Comparison of ENCODE assay signal across 17 cellular contexts in genomic region chr15:101210466-101210865, GRCh38. TPM values are rescaled to one million over a fixed set of nuclear protein-coding genes. Genes with fewer than 3 reads are reported as not detected.
DNase-seq lines count a peak whose midpoint lies in the region; ATAC-seq and TF ChIP-seq lines count a peak whose summit lies in the region.
"Had no signal": no experiment of that assay in that cellular context is flagged by ENCODE, and none has a peak within 500 bp of the region (broad histone marks: within the 10 kb centered on the region; RNA-seq: fewer than 3 reads in every experiment).

No MANE protein-coding gene starts in this region.

- H2AK5ac ChIP-seq in mesenchymal stem cell (ENCODE audit: low read length, severe bottlenecking) = no peak overlapping the region

- peaks cover 0 to 1% (median 0%) of the 10 kb centered on the region in 3 donors for H3K27me3 Mint-ChIP-seq in CD14-positive monocyte (ENCODE audit: low read depth in 3 of 3)
- H3K27me3 Mint-ChIP-seq: CD4-positive, alpha-beta memory T cell had no signal

- H3K9ac ChIP-seq in mesenchymal stem cell (ENCODE audit: low read length) = peak overlapping the region; percentile 60

- no peak overlapping the region for H2BK120ac ChIP-seq in mesenchymal stem cell (ENCODE audit: low read depth, low read length)

- H3K18ac ChIP-seq in mesenchymal stem cell (ENCODE audit: low read depth in 1 of 2, low read length in 2 of 2) = no peak overlapping the region

- no peak overlapping the region for H2BK12ac ChIP-seq in mesenchymal stem cell (ENCODE audit: low read length in 2 of 2)

- peaks cover 24 to 31% of the 10 kb centered on the region in 2 donors for H3K36me3 Mint-ChIP-seq in CD14-positive monocyte

- H3K4me1 Mint-ChIP-seq in CD14-positive monocyte = peaks cover 82% of the 10 kb centered on the region

- no peak overlapping the region for H4K91ac ChIP-seq in mesenchymal stem cell (ENCODE audit: low read length)

- H2BK15ac ChIP-seq in mesenchymal stem cell (ENCODE audit: low read depth, poor library complexity, severe bottlenecking) = no peak overlapping the region

- no peak overlapping the region for H3K4me2 ChIP-seq in mesenchymal stem cell (ENCODE audit: low read length, poor library complexity, severe bottlenecking)
- H3K4me2 ChIP-seq: hepatocyte had no signal

- H3K9me3 ChIP-seq in mesenchymal stem cell (ENCODE audit: control insufficient read depth, low read length) = no peaks in the 10 kb centered on the region
- H3K9me3 ChIP-seq in psoas muscle = no peaks in the 10 kb centered on the region
- H3K9me3 ChIP-seq: lower lobe of right lung, pancreas had no signal

- 100% methylated on average over 2 of the region's 2 CpGs for WGBS in mesenchymal stem cell
- 51 to 83% (median 52%) methylated on average over 2 of the region's 2 CpGs for WGBS in psoas muscle, 3 donors

- intact Hi-C loops in CD14-positive monocyte (cut with micrococcal nuclease) (no loop called here), left colon (cut with DNase I, micrococcal nuclease) (no loop called here), psoas muscle (cut with DNase I) (no loop called here)

- DNase-seq in CD14-positive monocyte (ENCODE audit: low spot score) (no peak), Kasumi-1 (lab: John Stamatoyannopoulos, UW) (peak; percentile 22 to 42), amniotic epithelial cell (ENCODE audit: low read depth) (peak; percentile 26), mesenchymal stem cell (no peak), NCI-H446 treated with DMSO at 0.1 percent for 48 hours (lab: John Stamatoyannopoulos, UW) (no peak), left colon (no peak), RKO (ENCODE audit: low spot score) (no peak), psoas muscle (no peak)
- DNase-seq: activated CD8-positive, alpha-beta T cell treated with anti-CD3 and anti-CD28 coated beads, Interleukin-2, amount 10 ng/mL, durations not matched to agents 7 days and 5 days; CD4-positive, alpha-beta memory T cell; lower lobe of right lung; NCI-H1105; NCI-H524; pancreas; stimulated activated CD4-positive, alpha-beta T cell treated with anti-CD3 and anti-CD28 coated beads, Interleukin-1b, Interleukin-23, amount 100 ng/mL, for 48 hours; stimulated activated naive CD4-positive, alpha-beta T cell had no signal

- H3K4me1 ChIP-seq in mesenchymal stem cell (ENCODE audit: control insufficient read depth, insufficient read depth, low read depth, low read length) = peaks cover 5% of the 10 kb centered on the region
- H3K4me1 ChIP-seq in psoas muscle = peaks cover 36% of the 10 kb centered on the region

- H3K36me3 ChIP-seq in mesenchymal stem cell (ENCODE audit: control insufficient read depth in 1 of 2, insufficient read depth in 2 of 2, low read depth in 1 of 2, low read length in 2 of 2) (peaks cover 3 to 12% of the 10 kb centered on the region in 2 experiments), psoas muscle (ENCODE audit: insufficient read depth in 1 of 2, low read depth in 1 of 2) (no peaks in the 10 kb centered on the region)
- H3K36me3 ChIP-seq: lower lobe of right lung, pancreas had no signal

- no peak overlapping the region for H3K23ac ChIP-seq in mesenchymal stem cell (ENCODE audit: low read length in 2 of 2)

- H3K4me3 ChIP-seq in mesenchymal stem cell (ENCODE audit: insufficient read depth in 1 of 2, low read depth in 1 of 2, low read length in 2 of 2) (no peak overlapping the region), psoas muscle (no peak overlapping the region)
- H3K4me3 ChIP-seq: hepatocyte, lower lobe of right lung, pancreas had no signal

- no peak for TF ChIP-seq CTCF in CD14-positive monocyte (IDR thresholded peaks at IDR 0.05)
- TF ChIP-seq CTCF in psoas muscle (IDR thresholded peaks at IDR 0.05) = no peak

- H3K4me3 Mint-ChIP-seq in CD14-positive monocyte = peak overlapping the region in 1 of 2 donors; percentile 28
- H3K4me3 Mint-ChIP-seq: activated CD8-positive, alpha-beta T cell treated with anti-CD3 and anti-CD28 coated beads, Interleukin-2, amount 10 ng/mL, durations not matched to agents 7 days and 5 days; CD4-positive, alpha-beta memory T cell had no signal

- peak overlapping the region; percentile 54 to 100 (median 99) for H3K27ac Mint-ChIP-seq in CD14-positive monocyte
- H3K27ac Mint-ChIP-seq: activated CD8-positive, alpha-beta T cell treated with anti-CD3 and anti-CD28 coated beads, Interleukin-2, amount 10 ng/mL, durations not matched to agents 7 days and 5 days had no signal

- no peak overlapping the region for H3K27ac ChIP-seq in mesenchymal stem cell (ENCODE audit: low read length, poor library complexity, severe bottlenecking)
- no peak overlapping the region for H3K27ac ChIP-seq in psoas muscle
- H3K27ac ChIP-seq: hepatocyte, lower lobe of right lung, pancreas had no signal

- H3K14ac ChIP-seq in mesenchymal stem cell (ENCODE audit: low read length in 2 of 2) = no peak overlapping the region

- H3K9me3 Mint-ChIP-seq in CD14-positive monocyte = peaks cover 0 to 6% (median 0%) of the 10 kb centered on the region in 7 donors
- H3K9me3 Mint-ChIP-seq: CD4-positive, alpha-beta memory T cell had no signal

- ATAC-seq in left colon (no peak), psoas muscle (no peak)
- ATAC-seq: activated CD8-positive, alpha-beta T cell treated with anti-CD3 and anti-CD28 coated beads, Interleukin-2, amount 10 ng/mL, durations not matched to agents 7 days and 5 days; lower lobe of right lung; pancreas had no signal

- H3K4ac ChIP-seq in mesenchymal stem cell (ENCODE audit: low read depth in 1 of 2, low read length in 2 of 2) = no peak overlapping the region

- no peak overlapping the region for H4K8ac ChIP-seq in mesenchymal stem cell (ENCODE audit: low read length)

- H3K27me3 ChIP-seq in mesenchymal stem cell (ENCODE audit: control insufficient read depth in 1 of 2, insufficient read depth in 1 of 2, low read length in 2 of 2) (no peaks in the 10 kb centered on the region), psoas muscle (ENCODE audit: insufficient read depth in 3 of 3, low read length in 2 of 3) (no peaks in the 10 kb centered on the region)
- H3K27me3 ChIP-seq: hepatocyte, pancreas had no signal

- no peaks in the 10 kb centered on the region for H3K79me1 ChIP-seq in mesenchymal stem cell (replicated peaks; ENCODE audit: low read length, poor library complexity, severe bottlenecking)

- no peak overlapping the region for H2BK5ac ChIP-seq in mesenchymal stem cell (ENCODE audit: low read depth, low read length, poor library complexity, severe bottlenecking)

- no peak overlapping the region for H2AFZ ChIP-seq in mesenchymal stem cell (ENCODE audit: low read depth, low read length)
- H2AFZ ChIP-seq: hepatocyte had no signal

RNA-seq across cellular contexts. Expression of gene CHSY1, which starts 41.4 kb away (rescaled TPM):
- polyA plus RNA-seq in CD14-positive monocyte (1 to 10 TPM; 2.7 to 3.0 TPM), psoas muscle (1 to 10 TPM; 2.9 to 5.0 (median 4.4) TPM)
- polyA plus RNA-seq in mesenchymal stem cell (2013, experiment 1 of 2) = 30.7 TPM
- 32.2 TPM for polyA plus RNA-seq in mesenchymal stem cell (2013, experiment 2 of 2)
- total RNA-seq in left colon (10 to 100 TPM; 10.6 to 11.7 TPM), psoas muscle (10 to 100 TPM in 2 of 4 donors, 1 to 10 TPM in 2; 6.7 to 11.4 (median 8.5) TPM)

Comparison
In these comparisons a context has a peak if more than half of its experiments do, and no peak if none do; other contexts are left out.
1. DNase-seq: peak in Kasumi-1 (2 of 2) and amniotic epithelial cell (single experiment); none in CD14-positive monocyte (single experiment), mesenchymal stem cell (single experiment), NCI-H446 treated with DMSO at 0.1 percent for 48 hours (single experiment), left colon (0 of 2), RKO (single experiment) and psoas muscle (0 of 2).